26 cellular contexts compared by ENCODE assay signal in genomic region chr3:10404876-10405275, GRCh38.
DNase-seq lines count a peak whose midpoint lies in the region; ATAC-seq, FAIRE-seq and TF ChIP-seq lines count a peak whose summit lies in the region.
"Had no signal": no experiment of that assay in that cellular context is flagged by ENCODE, and none has a peak within 500 bp of the region (broad histone marks: within the 10 kb centered on the region; RNA-seq: fewer than 3 reads in every experiment).

No MANE protein-coding gene starts in this region.

- DNase-seq in HepG2 (ENCODE audit: low spot score) = no peak
- DNase-seq in right lobe of liver = no peak
- no peak for DNase-seq in K562 (ENCODE audit: extremely low read depth in 1 of 4, low spot score in 3 of 4)
- no peak for DNase-seq in H1 (ENCODE audit: low read depth in 1 of 2, low spot score in 2 of 2)
- DNase-seq in RKO (ENCODE audit: low spot score) = no peak
- no peak for DNase-seq in DMS114 treated with DMSO at 0.1 percent for 48 hours (lab: John Stamatoyannopoulos, UW; ENCODE audit: unreplicated experiment)
- DNase-seq in WERI-Rb-1 = no peak
- DNase-seq: ACHN; AML-193; Caco-2; Calu3; CD4-positive, alpha-beta T cell; CD8-positive, alpha-beta T cell; DMS153; DMS53; DMS79; DND-41; EL; GDM1 had no signal

- H3K23me2 ChIP-seq in H1 (ENCODE audit: low read depth, low read length) = no peaks in the 10 kb centered on the region

- H3K4ac ChIP-seq in H1 (replicated peaks; ENCODE audit: insufficient read length, low read depth, low read length) = no peak overlapping the region

- H2BK120ac ChIP-seq in H1 (replicated peaks; ENCODE audit: low read depth, low read length) = no peak overlapping the region

- no peak for ATAC-seq in HepG2
- ATAC-seq in right lobe of liver = no peak
- no peak for ATAC-seq in K562
- ATAC-seq: CD8-positive, alpha-beta T cell; GM12878 had no signal

- H4K20me1 ChIP-seq in HepG2 (ENCODE audit: insufficient read depth, low read length) (no peaks in the 10 kb centered on the region), K562 (replicated peaks; ENCODE audit: control insufficient read depth, insufficient read depth, low read length) (no peaks in the 10 kb centered on the region; the same call in 1 of the 2 replicates), H1 (replicated peaks in 1 of 2; ENCODE audit: control insufficient read depth in 1 of 2, insufficient read depth in 2 of 2, low read length in 2 of 2) (no peaks in the 10 kb centered on the region)
- H4K20me1 ChIP-seq: BLaER1 treated with 17β-estradiol and CSF1 and Interleukin-3, amounts not matched to agents 10 nM and 100 nM had no signal

- H3K79me2 ChIP-seq in HepG2 (ENCODE audit: insufficient read depth, low read length) = no peaks in the 10 kb centered on the region
- no peaks in the 10 kb centered on the region for H3K79me2 ChIP-seq in K562 (ENCODE audit: control insufficient read depth, insufficient read depth, low read length)
- no peaks in the 10 kb centered on the region for H3K79me2 ChIP-seq in H1 (ENCODE audit: control insufficient read depth in 1 of 2, insufficient read depth in 2 of 2, low read length in 2 of 2)

- H3K79me1 ChIP-seq in H1 (ENCODE audit: low read depth, low read length) = no peaks in the 10 kb centered on the region

- BruUV-seq in HepG2 (replicated peaks; lab: Mats Ljungman, UMichigan) = no TSS peak
- no TSS peak for BruUV-seq in K562 (replicated peaks; lab: Mats Ljungman, UMichigan)

- no peak overlapping the region for H3K27ac ChIP-seq in HepG2 (ENCODE audit: extremely low read length, insufficient read depth, low read length)
- no peak overlapping the region for H3K27ac ChIP-seq in right lobe of liver
- H3K27ac ChIP-seq in K562 (ENCODE audit: extremely low read depth, low read depth, low read length) = no peak overlapping the region
- H3K27ac ChIP-seq in H1 (ENCODE audit: low read depth, low read length) = no peak overlapping the region
- H3K27ac ChIP-seq in WERI-Rb-1 = no peak overlapping the region
- H3K27ac ChIP-seq: 22Rv1; BLaER1 treated with 17β-estradiol and CSF1 and Interleukin-3, amounts not matched to agents 10 nM and 100 nM; C4-2B had no signal

- TF ChIP-seq RAD21 in HepG2 (CRISPR knock-in tag; IDR thresholded peaks at IDR 0.05) (no peak), K562 (CRISPR knock-in tag; conservative IDR thresholded peaks at IDR 0.05 in 1 of 2, IDR thresholded peaks at IDR 0.05 in 1 of 2) (no peak), H1 (IDR thresholded peaks at IDR 0.05 in 1 of 2, conservative IDR thresholded peaks at IDR 0.05 in 1 of 2; ENCODE audit: low read depth in 2 of 2, low read length in 2 of 2) (no peak)

- no peak overlapping the region for H3K4me2 ChIP-seq in HepG2 (ENCODE audit: low read depth, low read length)
- no peak overlapping the region for H3K4me2 ChIP-seq in K562 (ENCODE audit: insufficient read depth, low read length)
- H3K4me2 ChIP-seq in H1 (ENCODE audit: insufficient read depth in 1 of 2, low read depth in 2 of 2, low read length in 2 of 2) = no peak overlapping the region
- H3K4me2 ChIP-seq: BLaER1 treated with 17β-estradiol and CSF1 and Interleukin-3, amounts not matched to agents 10 nM and 100 nM had no signal

- TF ChIP-seq CTCF in HepG2 (CRISPR knock-in tag; IDR thresholded peaks at IDR 0.05) (no peak), right lobe of liver (IDR thresholded peaks at IDR 0.05) (no peak), K562 (IDR thresholded peaks at IDR 0.05 in 2 of 3, conservative IDR thresholded peaks at IDR 0.05 in 1 of 3; ENCODE audit: insufficient read depth in 2 of 3, low read depth in 1 of 3, low read length in 3 of 3) (no peak), H1 (IDR thresholded peaks at IDR 0.05; ENCODE audit: control extremely low read depth in 1 of 3, insufficient read depth in 1 of 3, low read depth in 1 of 3, low read length in 3 of 3) (no peak), WERI-Rb-1 (IDR thresholded peaks at IDR 0.05; ENCODE audit: low read depth, low read length) (no peak)

- no peak overlapping the region for H3K4me3 ChIP-seq in HepG2 (replicated peaks in 1 of 3; ENCODE audit: insufficient read depth in 1 of 3, low read depth in 2 of 3, low read length in 3 of 3)
- H3K4me3 ChIP-seq in right lobe of liver = no peak overlapping the region
- H3K4me3 ChIP-seq in K562 = no peak overlapping the region
- no peak overlapping the region for H3K4me3 ChIP-seq in H1 (ENCODE audit: extremely low read depth in 1 of 4, insufficient read depth in 2 of 4, low read depth in 3 of 4, low read length in 4 of 4)
- H3K4me3 ChIP-seq in WERI-Rb-1 (ENCODE audit: low read depth, low read length) = no peak overlapping the region
- H3K4me3 ChIP-seq: BLaER1 treated with 17β-estradiol and CSF1 and Interleukin-3, amounts not matched to agents 10 nM and 100 nM; GM12878 had no signal

- FAIRE-seq in HepG2 (lab: Jason Lieb, UNC) = no peak
- FAIRE-seq in K562 (lab: Jason Lieb, UNC) = no peak
- no peak for FAIRE-seq in H1 (lab: Jason Lieb, UNC)
- FAIRE-seq: D721Med, GM12878, GM12892, GM18507 had no signal

- H3K14ac ChIP-seq in H1 (ENCODE audit: insufficient read length) = no peak overlapping the region

- no peak overlapping the region for H2BK15ac ChIP-seq in H1 (ENCODE audit: low read length)

- no peak overlapping the region for H4K8ac ChIP-seq in H1 (ENCODE audit: extremely low read depth, insufficient read depth, low read length)

- H3K56ac ChIP-seq in H1 (replicated peaks; ENCODE audit: insufficient read length, low read depth, low read length) = no peak overlapping the region

- H3K9ac ChIP-seq in HepG2 (ENCODE audit: insufficient read depth, low read depth, low read length) (no peak overlapping the region), K562 (ENCODE audit: insufficient read depth in 1 of 2, low read depth in 2 of 2, low read length in 2 of 2) (no peak overlapping the region), H1 (replicated peaks in 1 of 4; ENCODE audit: extremely low read depth in 1 of 4, low read depth in 3 of 4, low read length in 3 of 4) (no peak overlapping the region)
- H3K9ac ChIP-seq: BLaER1 treated with 17β-estradiol and CSF1 and Interleukin-3, amounts not matched to agents 10 nM and 100 nM had no signal

- intact Hi-C loops in HepG2 (cut with micrococcal nuclease; ENCODE audit: unreplicated experiment) (no loop called here), right lobe of liver (cut with DNase I) (no loop called here), K562 (cut with micrococcal nuclease) (loop anchor here (5.0 kb wide), 1 partner anchor 68 kb away; no protein-coding TSS in a partner anchor)

- H3K23ac ChIP-seq in H1 (ENCODE audit: insufficient read length) = no peak overlapping the region

- WGBS in HepG2 (ENCODE audit: low lambda C conversion rate) = 50% methylated on average over 3 of the region's 3 CpGs
- WGBS in right lobe of liver (ENCODE audit: insufficient coverage, low coverage, low lambda C conversion rate, missing lambda C conversion rate) = 100% methylated on average over 2 of the region's 3 CpGs
- 2% methylated on average over 3 of the region's 3 CpGs for WGBS in K562 (ENCODE audit: insufficient coverage, low coverage, missing lambda C conversion rate)
- 76% methylated on average over 3 of the region's 3 CpGs; no CpG with 5 or more reads in 1 of the 2 experiments for WGBS in H1 (ENCODE audit: extremely low coverage in 1 of 2, insufficient coverage in 1 of 2, insufficient read length in 1 of 2, insufficient replicate concordance in 2 of 2, low coverage in 1 of 2, low lambda C conversion rate in 2 of 2, missing lambda C conversion rate in 1 of 2), 2 experiments

- POLR2A ChIA-PET in HepG2 (lab: Yijun Ruan, JAX) (no interaction called here), K562 (lab: Yijun Ruan, JAX) (interaction anchor here (0.8 to 1.3 kb wide), 2 partner anchors 19 to 204 kb away, joined by 3 to 4 read pairs; no protein-coding TSS in a partner anchor), H1 (lab: Charles Lee; ENCODE audit: partially characterized antibody) (no interaction called here)

- no peaks in the 10 kb centered on the region for H3K9me3 ChIP-seq in HepG2 (ENCODE audit: low read length)
- no peaks in the 10 kb centered on the region for H3K9me3 ChIP-seq in right lobe of liver
- H3K9me3 ChIP-seq in K562 (replicated peaks; ENCODE audit: control insufficient read depth, insufficient read depth, low read depth, low read length) = no peaks in the 10 kb centered on the region
- no peaks in the 10 kb centered on the region for H3K9me3 ChIP-seq in H1 (ENCODE audit: insufficient read depth in 2 of 2, low read depth in 1 of 2, low read length in 1 of 2)
- no peaks in the 10 kb centered on the region for H3K9me3 ChIP-seq in WERI-Rb-1 (ENCODE audit: severe bottlenecking)
- H3K9me3 ChIP-seq: BLaER1 treated with 17β-estradiol and CSF1 and Interleukin-3, amounts not matched to agents 10 nM and 100 nM; Caco-2 had no signal

- H3K9me1 ChIP-seq in K562 (ENCODE audit: control insufficient read depth, insufficient read depth, low read length) = no peaks in the 10 kb centered on the region

- no peak overlapping the region for H4K91ac ChIP-seq in H1 (replicated peaks; ENCODE audit: insufficient read length, low read length)

- H2BK20ac ChIP-seq in H1 (ENCODE audit: low read length) = no peak overlapping the region

- H3K4me1 ChIP-seq in HepG2 (ENCODE audit: insufficient read depth, low read length) (peaks cover 12% of the 10 kb centered on the region), right lobe of liver (no peaks in the 10 kb centered on the region), K562 (replicated peaks in 1 of 2; ENCODE audit: control insufficient read depth in 2 of 2, insufficient read depth in 2 of 2, low read length in 2 of 2) (no peaks in the 10 kb centered on the region; a peak in 1 of 5 replicates), H1 (replicated peaks in 1 of 4; ENCODE audit: control insufficient read depth in 3 of 4, insufficient read depth in 4 of 4, low read length in 3 of 4) (no peaks in the 10 kb centered on the region)
- H3K4me1 ChIP-seq: Caco-2 had no signal

- CTCF ChIA-PET in HepG2 (lab: Yijun Ruan, JAX; ENCODE audit: low intra/inter-chr PET ratio, low total read pairs) (no interaction called here), K562 (lab: Yijun Ruan, JAX; ENCODE audit: low intra/inter-chr PET ratio) (no interaction called here), H1 (lab: Charles Lee; ENCODE audit: partially characterized antibody) (interaction anchor here (1.2 to 3.3 kb wide), 5 partner anchors 9 to 368 kb away, joined by 3 to 9 read pairs (median 4); no protein-coding TSS in a partner anchor)

- no peak overlapping the region for H4K5ac ChIP-seq in H1 (ENCODE audit: insufficient read length, low read depth, low read length)

- H2BK12ac ChIP-seq in H1 (ENCODE audit: low read depth, low read length) = no peak overlapping the region

- TF ChIP-seq POLR2A in HepG2 (IDR thresholded peaks at IDR 0.05; ENCODE audit: insufficient read depth in 1 of 2, low read depth in 2 of 2, low read length in 2 of 2) = no peak
- TF ChIP-seq POLR2A in right lobe of liver (IDR thresholded peaks at IDR 0.05) = no peak
- TF ChIP-seq POLR2A in K562 (conservative IDR thresholded peaks at IDR 0.05) = no peak
- no peak for TF ChIP-seq POLR2A in H1 (IDR thresholded peaks at IDR 0.05; ENCODE audit: control extremely low read depth in 1 of 2, low read depth in 2 of 2, low read length in 2 of 2)

- H3K18ac ChIP-seq in H1 (ENCODE audit: extremely low read depth, low read length) = no peak overlapping the region

- in situ Hi-C loops in HepG2 (cut with HindIII; ENCODE audit: extremely low pct_ligation_motif_present, low pct_unique_long_range_greater_than_20kb) (no loop called here), K562 (cut with MboI) (no loop called here)

- H3K27me3 ChIP-seq in HepG2 (ENCODE audit: control insufficient read depth in 1 of 2, insufficient read depth in 2 of 2, low read length in 2 of 2) (no peaks in the 10 kb centered on the region; a peak in 2 of 5 replicates), right lobe of liver (no peaks in the 10 kb centered on the region), K562 (ENCODE audit: control insufficient read depth in 2 of 2, insufficient read depth in 2 of 2, low read length in 2 of 2) (peaks cover 22 to 66% of the 10 kb centered on the region in 2 experiments; a peak in 4 of 5 replicates), H1 (replicated peaks in 1 of 4; ENCODE audit: control insufficient read depth in 3 of 4, extremely low read depth in 1 of 4, insufficient read depth in 3 of 4, low read length in 3 of 4) (no peaks in the 10 kb centered on the region), WERI-Rb-1 (ENCODE audit: insufficient read depth, low read depth, severe bottlenecking) (no peaks in the 10 kb centered on the region)
- H3K27me3 ChIP-seq: BLaER1 treated with 17β-estradiol and CSF1 and Interleukin-3, amounts not matched to agents 10 nM and 100 nM had no signal

- H2AK5ac ChIP-seq in H1 (ENCODE audit: low read depth, low read length) = no peak overlapping the region

- H3K36me3 ChIP-seq in HepG2 (replicated peaks in 1 of 2; ENCODE audit: control insufficient read depth in 1 of 2, insufficient read depth in 2 of 2, low read length in 2 of 2) = no peaks in the 10 kb centered on the region
- peaks cover 0 to 56% (median 10%) of the 10 kb centered on the region in 4 donors for H3K36me3 ChIP-seq in right lobe of liver
- H3K36me3 ChIP-seq in K562 (ENCODE audit: control insufficient read depth, insufficient read depth, low read length) = no peaks in the 10 kb centered on the region
- H3K36me3 ChIP-seq in H1 (ENCODE audit: control insufficient read depth in 2 of 4, insufficient read depth in 4 of 4, low read length in 3 of 4) = no peaks in the 10 kb centered on the region
- no peaks in the 10 kb centered on the region for H3K36me3 ChIP-seq in WERI-Rb-1

- TF ChIP-seq EP300 in HepG2 (IDR thresholded peaks at IDR 0.05; ENCODE audit: low read depth in 2 of 2, low read length in 2 of 2) (no peak), HepG2 (CRISPR knock-in tag; IDR thresholded peaks at IDR 0.05; ENCODE audit: borderline replicate concordance) (no peak), K562 (IDR thresholded peaks at IDR 0.05; ENCODE audit: low read length) (no peak), H1 (IDR thresholded peaks at IDR 0.05; ENCODE audit: borderline replicate concordance in 1 of 2, low read depth in 2 of 2, low read length in 2 of 2) (no peak)

- no peak overlapping the region for H2AFZ ChIP-seq in HepG2 (ENCODE audit: low read length)
- H2AFZ ChIP-seq in K562 (ENCODE audit: low read depth, low read length) = no peak overlapping the region
- H2AFZ ChIP-seq in H1 (ENCODE audit: low read length) = no peak overlapping the region

- H2BK5ac ChIP-seq in H1 (ENCODE audit: low read depth, low read length) = no peak overlapping the region

Comparison
In these comparisons a context has a peak if more than half of its experiments do, and no peak if none do; other contexts are left out.
1. Of the 241 proteins assayed by ChIP-seq in both HepG2 and K562: peak only in HepG2: none; only in K562: ADNP, HDAC2, KDM1A, PTBP1 and ZFP36; in both: none; in neither: 236.